9 cellular contexts compared by ENCODE assay signal in genomic region chr2:163491850-163492249, GRCh38.
"Had no signal": no experiment of that assay in that cellular context is flagged by ENCODE, and none has a peak within 500 bp of the region (broad histone marks: within the 10 kb centered on the region; RNA-seq: fewer than 3 reads in every experiment).

No MANE protein-coding gene starts in this region.

- DNase-seq: GOT3, H7, HFFc6, IMR-90, KG1 had no signal

- H3K4me3 ChIP-seq: HAP-1, K562 had no signal

- ATAC-seq: HCT116, K562 had no signal

- H3K4me1 ChIP-seq: HAP-1 had no signal

- H3K27ac ChIP-seq: HL-60 had no signal

- H3K9me3 ChIP-seq: HAP-1 had no signal

- H3K36me3 ChIP-seq: HAP-1 had no signal

- H3K4me3 Mint-ChIP-seq: HFFc6 had no signal

- H3K27ac Mint-ChIP-seq: HFFc6 had no signal
